8 cellular contexts compared by ENCODE assay signal in genomic region chr9:114681594-114682332, GRCh38. TPM values are rescaled to one million over a fixed set of nuclear protein-coding genes. Genes with fewer than 3 reads are reported as not detected.
DNase-seq lines count a peak whose midpoint lies in the region; ATAC-seq lines count a peak whose summit lies in the region.

TEX48 (minus strand) TSS chr9:114682192; CDS start chr9:114671723, 10,469 bp downstream.

- DNase-seq in AG20443 (ENCODE audit: low spot score): peak; percentile 72
- peak; percentile 42 for DNase-seq in NCI-H526 treated with DMSO at 0.1 percent for 48 hours (lab: John Stamatoyannopoulos, UW)
- peak; percentile 85 to 87 for DNase-seq in activated CD4-positive, alpha-beta T cell treated with anti-CD3 and anti-CD28 coated beads for 4 hours
- peak; percentile 87 for DNase-seq in dermis blood vessel endothelial cell
- peak; percentile 65 to 66 for DNase-seq in memory B cell (ENCODE audit: low spot score in 2 of 2)
- peak; percentile 54 to 66 for DNase-seq in stimulated activated CD8-positive, alpha-beta memory T cell treated with anti-CD3 and anti-CD28 coated beads, Interleukin-4, amount 100 ng/mL, for 4 hours (ENCODE audit: low read depth in 2 of 2, low spot score in 1 of 2)

- H3K27me3 Mint-ChIP-seq in memory B cell: peaks cover 9% of the 10 kb centered on the region

- H3K9me3 Mint-ChIP-seq in memory B cell: peaks cover 2% of the 10 kb centered on the region

- ATAC-seq in GM19023 (IDR thresholded peaks at IDR 0.05; ENCODE audit: unreplicated experiment) (peak; percentile 80), HG03196 (IDR thresholded peaks at IDR 0.05; ENCODE audit: unreplicated experiment) (peak; percentile 53), memory B cell (ENCODE audit: low read depth) (peak; percentile 91)

- no peak within 1 kb of the TSS for H3K4me3 Mint-ChIP-seq in memory B cell

- no peaks in the 10 kb centered on the region for H3K36me3 Mint-ChIP-seq in memory B cell

- peaks cover 6% of the 10 kb centered on the region for H3K4me1 Mint-ChIP-seq in memory B cell

- H3K27ac Mint-ChIP-seq in memory B cell: no peak within 1 kb of the TSS

RNA-seq across cellular contexts. Expression of gene TEX48, which starts in this region (rescaled TPM):
- total RNA-seq in dermis blood vessel endothelial cell: not detected in 2 replicates

Comparison
In these comparisons a context has a peak if more than half of its experiments do, and no peak if none do; other contexts are left out.
1. Peak in every context shown above with its lines: DNase-seq and ATAC-seq.
2. Peak in DNase-seq in dermis blood vessel endothelial cell; RNA of the gene not detected or under 1 TPM.